ENCODE assay signal across 1 cellular context in genomic region chr13:94656766-94657165, GRCh38.
TF ChIP-seq lines count a peak whose summit lies in the region.

No MANE protein-coding gene starts in this region.

TF ChIP-seq in K562, 482 proteins besides CTCF, POLR2A, EP300 and RAD21 (continued from another document):
- TF ChIP-seq RREB1 (CRISPR knock-in tag; IDR thresholded peaks at IDR 0.05) (no peak), SMARCE1 (IDR thresholded peaks at IDR 0.05) (peak; percentile 37; the same call in 1 of the 2 replicates), ATF3 (IDR thresholded peaks at IDR 0.05) (peak; percentile 89), ATF3 (CRISPR knock-in tag; conservative IDR thresholded peaks at IDR 0.05) (no peak), TEAD4 (IDR thresholded peaks at IDR 0.05; ENCODE audit: low read length) (peak; percentile 15; the same call in 1 of the 2 replicates), TEAD4 (CRISPR knock-in tag; IDR thresholded peaks at IDR 0.05; ENCODE audit: borderline replicate concordance) (no peak), CBFA2T3 (IDR thresholded peaks at IDR 0.05) (peak; percentile 29), SMARCA4 (IDR thresholded peaks at IDR 0.05) (peak; percentile 60; the same call in 1 of the 2 replicates), DPF2 (IDR thresholded peaks at IDR 0.05) (peak; percentile 45), ZNF77 (CRISPR knock-in tag; IDR thresholded peaks at IDR 0.05) (no peak)
